8 cellular contexts compared by ENCODE assay signal in genomic region chr7:116180302-116180701, GRCh38. TPM values are rescaled to one million over a fixed set of nuclear protein-coding genes. Genes with fewer than 3 reads are reported as not detected.
DNase-seq lines count a peak whose midpoint lies in the region; ATAC-seq and TF ChIP-seq lines count a peak whose summit lies in the region.

No MANE protein-coding gene starts in this region.

- CTCF ChIA-PET in activated CD8-positive, alpha-beta memory T cell treated with anti-CD3 and anti-CD28 coated beads, Interleukin-2, amount 10 ng/mL, durations not matched to agents 7 days and 5 days (lab: Charles Lee), result interaction anchor here (0.7 to 5.3 kb wide), 26 partner anchors 9 to 414 kb away, joined by 3 to 63 read pairs (median 6); partner anchors contain the start of gene TES

- H3K27me3 Mint-ChIP-seq in activated CD8-positive, alpha-beta memory T cell treated with anti-CD3 and anti-CD28 coated beads, Interleukin-2, amount 10 ng/mL, durations not matched to agents 7 days and 5 days, result no peaks in the 10 kb centered on the region

- no peak overlapping the region for H3K4me3 Mint-ChIP-seq in activated CD8-positive, alpha-beta memory T cell treated with anti-CD3 and anti-CD28 coated beads, Interleukin-2, amount 10 ng/mL, durations not matched to agents 7 days and 5 days

- peaks cover under 1% of the 10 kb centered on the region for H3K36me3 Mint-ChIP-seq in activated CD8-positive, alpha-beta memory T cell treated with anti-CD3 and anti-CD28 coated beads, Interleukin-2, amount 10 ng/mL, durations not matched to agents 7 days and 5 days

- intact Hi-C loops in mucosa of descending colon (cut with DNase I, micrococcal nuclease) (loop anchor here in 1 of 2 donors (5.0 kb wide), 1 partner anchor 57 kb away; no protein-coding TSS in a partner anchor), posterior cingulate gyrus (cut with DNase I) (no loop called here)

- H3K4me1 ChIP-seq in RWPE2 (ENCODE audit: insufficient read depth, poor library complexity, severe bottlenecking) (peaks cover 15% of the 10 kb centered on the region), mucosa of descending colon (ENCODE audit: low read depth) (no peaks in the 10 kb centered on the region)
- H3K4me1 ChIP-seq in effector memory CD4-positive, alpha-beta T cell (ENCODE audit: control insufficient read depth, insufficient read depth, low read length, poor library complexity, severe bottlenecking), result no peaks in the 10 kb centered on the region

- peaks cover 8% of the 10 kb centered on the region for H3K9me3 ChIP-seq in RWPE2 (ENCODE audit: severe bottlenecking)
- H3K9me3 ChIP-seq in effector memory CD4-positive, alpha-beta T cell (ENCODE audit: control insufficient read depth, low read length), result no peaks in the 10 kb centered on the region
- no peaks in the 10 kb centered on the region for H3K9me3 ChIP-seq in mucosa of descending colon

- H3K27me3 ChIP-seq in RWPE2 (ENCODE audit: insufficient read depth, poor library complexity, severe bottlenecking), result no peaks in the 10 kb centered on the region
- H3K27me3 ChIP-seq in effector memory CD4-positive, alpha-beta T cell (replicated peaks; ENCODE audit: control insufficient read depth, insufficient read depth, low read length, poor library complexity, severe bottlenecking), result no peaks in the 10 kb centered on the region

- H3K27ac Mint-ChIP-seq in activated CD8-positive, alpha-beta memory T cell treated with anti-CD3 and anti-CD28 coated beads, Interleukin-2, amount 10 ng/mL, durations not matched to agents 7 days and 5 days, result no peak overlapping the region

- H3K4me3 ChIP-seq in RWPE2 (ENCODE audit: severe bottlenecking) (no peak overlapping the region), mucosa of descending colon (no peak overlapping the region)
- no peak overlapping the region for H3K4me3 ChIP-seq in effector memory CD4-positive, alpha-beta T cell (ENCODE audit: insufficient read depth, low read depth, low read length, poor library complexity, severe bottlenecking)

- peak; percentile 77 for ATAC-seq in activated CD8-positive, alpha-beta memory T cell treated with anti-CD3 and anti-CD28 coated beads, Interleukin-2, amount 10 ng/mL, durations not matched to agents 7 days and 5 days
- ATAC-seq in GM19468 (IDR thresholded peaks at IDR 0.05; ENCODE audit: extremely low read depth, unreplicated experiment) (peak; percentile 39), HG03520 (IDR thresholded peaks at IDR 0.05; ENCODE audit: unreplicated experiment) (peak; percentile 86), RWPE2 (ENCODE audit: low read depth) (peak; percentile 54), mucosa of descending colon (peak; percentile 77)

- H3K4me1 Mint-ChIP-seq in activated CD8-positive, alpha-beta memory T cell treated with anti-CD3 and anti-CD28 coated beads, Interleukin-2, amount 10 ng/mL, durations not matched to agents 7 days and 5 days, result no peaks in the 10 kb centered on the region

- no peak overlapping the region for H3K27ac ChIP-seq in RWPE2 (ENCODE audit: poor library complexity, severe bottlenecking)
- H3K27ac ChIP-seq in effector memory CD4-positive, alpha-beta T cell (ENCODE audit: insufficient read depth, low read length, poor library complexity, severe bottlenecking), result no peak overlapping the region

- H3K36me3 ChIP-seq in RWPE2 (ENCODE audit: low read depth) (no peaks in the 10 kb centered on the region), mucosa of descending colon (ENCODE audit: low read depth) (no peaks in the 10 kb centered on the region)
- no peaks in the 10 kb centered on the region for H3K36me3 ChIP-seq in effector memory CD4-positive, alpha-beta T cell (ENCODE audit: control insufficient read depth, insufficient read depth, low read length)

- H3K9me3 Mint-ChIP-seq in activated CD8-positive, alpha-beta memory T cell treated with anti-CD3 and anti-CD28 coated beads, Interleukin-2, amount 10 ng/mL, durations not matched to agents 7 days and 5 days (ENCODE audit: low read depth), result peaks cover under 1% of the 10 kb centered on the region

- no peak for DNase-seq in activated CD8-positive, alpha-beta memory T cell treated with anti-CD3 and anti-CD28 coated beads, Interleukin-2, amount 10 ng/mL, durations not matched to agents 7 days and 5 days
- no peak for DNase-seq in activated CD8-positive, alpha-beta memory T cell treated with anti-CD3 and anti-CD28 coated beads, Interleukin-2, amount 50 U/mL, for 48 hours
- DNase-seq in RWPE2 (ENCODE audit: low spot score), result no peak
- peak in 2 of 3 donors; percentile 8 to 15 for DNase-seq in effector memory CD4-positive, alpha-beta T cell
- DNase-seq in mucosa of descending colon, result peak in 1 of 3 donors; percentile 46
- no peak for DNase-seq in posterior cingulate gyrus

- TF ChIP-seq CTCF in RWPE2 (IDR thresholded peaks at IDR 0.05; ENCODE audit: poor library complexity, severe bottlenecking) (peak; percentile 92), mucosa of descending colon (IDR thresholded peaks at IDR 0.05) (peak; percentile 20)

RNA-seq across cellular contexts. Expression of gene TES, which starts 30.0 kb away (rescaled TPM):
- 10 to 100 TPM; 98.5 TPM for total RNA-seq in activated CD8-positive, alpha-beta memory T cell treated with anti-CD3 and anti-CD28 coated beads, Interleukin-2, amount 10 ng/mL, durations not matched to agents 7 days and 5 days
- total RNA-seq in mucosa of descending colon, result 100 to 1,000 TPM; 101 to 224 (median 106) TPM

Comparison
In these comparisons a context has a peak if more than half of its experiments do, and no peak if none do; other contexts are left out.
1. DNase-seq: peak in effector memory CD4-positive, alpha-beta T cell (2 of 3); none in activated CD8-positive, alpha-beta memory T cell treated with anti-CD3 and anti-CD28 coated beads, Interleukin-2, amount 10 ng/mL, durations not matched to agents 7 days and 5 days (single experiment), activated CD8-positive, alpha-beta memory T cell treated with anti-CD3 and anti-CD28 coated beads, Interleukin-2, amount 50 U/mL, for 48 hours (single experiment), RWPE2 (single experiment) and posterior cingulate gyrus (0 of 10).
2. Peak in every context shown above with its lines, with median percentiles within 50 percentile points of each other: ATAC-seq.